Comparison of ENCODE assay signal across 24 cellular contexts in genomic region chr18:61475931-61476330, GRCh38.
"Had no signal": no experiment of that assay in that cellular context is flagged by ENCODE, and none has a peak within 500 bp of the region (broad histone marks: within the 10 kb centered on the region; RNA-seq: fewer than 3 reads in every experiment).

No MANE protein-coding gene starts in this region.

- ATAC-seq: left cardiac atrium; left lung; mucosa of descending colon; natural killer cell treated with Interleukin-12 subunit alpha and Interleukin-12 subunit beta and Interleukin-15 and Interleukin-18, amount 100 ng/mL, for 72 hours; right lobe of liver; stimulated activated naive B cell treated with anti-CD40 and anti-IgM and Interleukin-4, amounts not matched to agents 10 μg/mL and 1 μg/mL and 100 μg/mL, for 72 hours; upper lobe of right lung had no signal

- H3K9ac ChIP-seq: parathyroid adenoma had no signal

- H3K27ac ChIP-seq: coronary artery, esophagus muscularis mucosa, left lung, neutrophil, parathyroid adenoma, right lobe of liver, thoracic aorta, tibial nerve, upper lobe of right lung, uterus had no signal

- H3K9me3 ChIP-seq: esophagus muscularis mucosa, left lung, mucosa of descending colon, neutrophil, right lobe of liver, thoracic aorta, tibial nerve, upper lobe of right lung, uterus had no signal

- H3K27me3 ChIP-seq: esophagus muscularis mucosa, neutrophil, right lobe of liver, tibial nerve, upper lobe of right lung, uterus had no signal

- H2AFZ ChIP-seq: parathyroid adenoma had no signal

- DNase-seq: dermis blood vessel endothelial cell; effector memory CD4-positive, alpha-beta T cell; foreskin melanocyte; glutamatergic neuron; hypothalamus; left cardiac atrium; left lung; mesenchymal stem cell; mucosa of descending colon; naive B cell; right lobe of liver; small intestine; stimulated activated CD4-positive, alpha-beta T cell treated with anti-CD3 and anti-CD28 coated beads, Interleukin-15, amount 100 ng/mL, for 24 hours; stimulated activated CD4-positive, alpha-beta T cell treated with anti-CD3 and anti-CD28 coated beads, Interleukin-2, amount 100 ng/mL, for 48 hours; stimulated activated naive B cell treated with anti-CD40 and anti-IgM and Interleukin-4, amounts not matched to agents 10 μg/mL and 1 μg/mL and 100 μg/mL, for 72 hours; upper lobe of right lung; uterus had no signal

- H3K4me1 ChIP-seq: esophagus muscularis mucosa, left lung, parathyroid adenoma, right lobe of liver, tibial nerve, upper lobe of right lung, uterus had no signal

- H3K36me3 ChIP-seq: esophagus muscularis mucosa, left lung, neutrophil, right lobe of liver, thoracic aorta, tibial nerve, upper lobe of right lung, uterus had no signal

- H3K4me3 ChIP-seq: coronary artery, esophagus muscularis mucosa, left lung, mucosa of descending colon, right lobe of liver, thoracic aorta, tibial nerve, upper lobe of right lung, uterus had no signal

- H3K79me2 ChIP-seq: parathyroid adenoma had no signal
